Comparison of ENCODE assay signal across 10 cellular contexts in the genomic region with DNA sequence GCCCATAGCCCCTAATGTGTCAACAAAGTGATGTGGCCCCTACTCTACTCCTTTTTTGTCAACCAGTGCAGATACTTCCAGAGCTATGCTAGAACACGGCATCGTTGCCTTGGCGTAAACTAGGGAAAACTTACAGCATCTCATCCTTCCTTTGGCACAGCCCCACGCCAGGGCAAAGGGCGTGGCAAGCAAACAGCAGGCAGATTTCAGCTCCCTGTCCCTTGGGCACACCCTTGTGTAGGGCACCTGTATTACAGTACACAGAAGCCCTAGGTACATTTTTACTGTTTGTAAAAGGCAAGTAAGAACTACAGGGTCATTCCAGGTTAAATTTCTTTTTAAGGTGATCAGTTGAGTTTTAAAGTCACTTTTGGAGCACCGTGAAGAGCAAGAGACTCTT. TPM values are rescaled to one million over a fixed set of nuclear protein-coding genes. Genes with fewer than 3 reads are reported as not detected.
DNase-seq lines count a peak whose midpoint lies in the region; ATAC-seq, FAIRE-seq and TF ChIP-seq lines count a peak whose summit lies in the region.
"Had no signal": no experiment of that assay in that cellular context is flagged by ENCODE, and none has a peak within 500 bp of the region (broad histone marks: within the 10 kb centered on the region; RNA-seq: fewer than 3 reads in every experiment).

No MANE protein-coding gene starts in this region.

- H3K4me1 ChIP-seq in HUES64 (ENCODE audit: insufficient read depth, low read length) (peaks cover 21% of the 10 kb centered on the region), adipocyte (ENCODE audit: control insufficient read depth, insufficient read depth, low read length) (peaks cover 29% of the 10 kb centered on the region), HepG2 (ENCODE audit: insufficient read depth, low read length) (peaks cover 27% of the 10 kb centered on the region)

- H3K9me3 ChIP-seq in HUES64 (ENCODE audit: insufficient read depth, low read depth, low read length), result no peaks in the 10 kb centered on the region
- H3K9me3 ChIP-seq in adipocyte (ENCODE audit: control insufficient read depth, low read length), result no peaks in the 10 kb centered on the region
- no peaks in the 10 kb centered on the region for H3K9me3 ChIP-seq in HepG2 (ENCODE audit: low read length)

- H3K27me3 Mint-ChIP-seq in activated T-helper 2 cell treated with anti-CD3 and anti-CD28 coated beads, Interferon-gamma antibody, Interleukin-2, Interleukin-4, amounts not matched to agents 10 μg/mL and 5 μg/mL and 100 μg/mL, durations not matched to agents 14 hours and 24 hours and 36 hours (ENCODE audit: low read depth), result peaks cover 7% of the 10 kb centered on the region
- H3K27me3 Mint-ChIP-seq in T-helper 2 cell treated with Interferon-gamma antibody and Interleukin-4, amounts not matched to agents 5 μg/mL and 100 μg/mL, for 36 hours (ENCODE audit: low read depth), result peaks cover 2% of the 10 kb centered on the region

- ATAC-seq in HepG2, result peak; percentile 87
- no peak for ATAC-seq in GM18858 (IDR thresholded peaks at IDR 0.05; ENCODE audit: unreplicated experiment)
- ATAC-seq: natural killer cell treated with Interleukin-12 subunit alpha and Interleukin-12 subunit beta and Interleukin-15 and Interleukin-18, amount 100 ng/mL, for 72 hours had no signal

- no peak overlapping the region for H3K4me2 ChIP-seq in HepG2 (ENCODE audit: low read depth, low read length)

- peak; percentile 69 for TF ChIP-seq CTCF in HepG2 (CRISPR knock-in tag; IDR thresholded peaks at IDR 0.05)

- CTCF ChIA-PET in HepG2 (lab: Yijun Ruan, JAX; ENCODE audit: low intra/inter-chr PET ratio, low total read pairs), result interaction anchor here (1.3 to 2.7 kb wide), 3 partner anchors 75 to 86 kb away, joined by 3 to 36 read pairs (median 10); no protein-coding TSS in a partner anchor

- intact Hi-C loops in HepG2 (cut with micrococcal nuclease; ENCODE audit: unreplicated experiment), result loop anchor here (1.0 to 10.0 kb wide), 3 partner anchors 75 to 762 kb away; no protein-coding TSS in a partner anchor
- intact Hi-C loops in activated T-helper 2 cell treated with anti-CD3 and anti-CD28 coated beads, Interferon-gamma antibody, Interleukin-2, Interleukin-4, amounts not matched to agents 10 μg/mL and 5 μg/mL and 100 μg/mL, durations not matched to agents 14 hours and 24 hours and 36 hours (cut with micrococcal nuclease), result no loop called here

- no peaks in the 10 kb centered on the region for H3K79me2 ChIP-seq in HepG2 (ENCODE audit: insufficient read depth, low read length)

- no peak for TF ChIP-seq EP300 in HepG2 (IDR thresholded peaks at IDR 0.05; ENCODE audit: low read depth in 2 of 2, low read length in 2 of 2)
- TF ChIP-seq EP300 in HepG2 (CRISPR knock-in tag; IDR thresholded peaks at IDR 0.05; ENCODE audit: borderline replicate concordance), result no peak

- WGBS in HUES64, result 90% methylated on average over 6 of the region's 6 CpGs
- WGBS in HepG2 (ENCODE audit: low lambda C conversion rate), result 30% methylated on average over 5 of the region's 6 CpGs

- H3K36me3 Mint-ChIP-seq in activated T-helper 2 cell treated with anti-CD3 and anti-CD28 coated beads, Interferon-gamma antibody, Interleukin-2, Interleukin-4, amounts not matched to agents 10 μg/mL and 5 μg/mL and 100 μg/mL, durations not matched to agents 14 hours and 24 hours and 36 hours (ENCODE audit: low read depth), result no peaks in the 10 kb centered on the region
- no peaks in the 10 kb centered on the region for H3K36me3 Mint-ChIP-seq in T-helper 2 cell treated with Interferon-gamma antibody and Interleukin-4, amounts not matched to agents 5 μg/mL and 100 μg/mL, for 36 hours (ENCODE audit: low read depth)
- H3K36me3 Mint-ChIP-seq: natural killer cell treated with Interleukin-12 subunit alpha and Interleukin-12 subunit beta and Interleukin-15 and Interleukin-18, amount 100 ng/mL, for 72 hours had no signal

- no peak overlapping the region for H2AFZ ChIP-seq in HepG2 (ENCODE audit: low read length)

- H3K27ac ChIP-seq in HUES64 (ENCODE audit: low read depth, low read length), result peak overlapping the region; percentile 82
- H3K27ac ChIP-seq in HepG2 (ENCODE audit: extremely low read length, insufficient read depth, low read length), result no peak overlapping the region

- H3K27ac Mint-ChIP-seq in activated T-helper 2 cell treated with anti-CD3 and anti-CD28 coated beads, Interferon-gamma antibody, Interleukin-2, Interleukin-4, amounts not matched to agents 10 μg/mL and 5 μg/mL and 100 μg/mL, durations not matched to agents 14 hours and 24 hours and 36 hours, result no peak overlapping the region
- H3K27ac Mint-ChIP-seq in T-helper 2 cell treated with Interferon-gamma antibody and Interleukin-4, amounts not matched to agents 5 μg/mL and 100 μg/mL, for 36 hours, result no peak overlapping the region
- H3K27ac Mint-ChIP-seq: natural killer cell treated with Interleukin-12 subunit alpha and Interleukin-12 subunit beta and Interleukin-15 and Interleukin-18, amount 100 ng/mL, for 72 hours had no signal

- H3K4me1 Mint-ChIP-seq in activated T-helper 2 cell treated with anti-CD3 and anti-CD28 coated beads, Interferon-gamma antibody, Interleukin-2, Interleukin-4, amounts not matched to agents 10 μg/mL and 5 μg/mL and 100 μg/mL, durations not matched to agents 14 hours and 24 hours and 36 hours (ENCODE audit: low read depth), result no peaks in the 10 kb centered on the region
- H3K4me1 Mint-ChIP-seq in T-helper 2 cell treated with Interferon-gamma antibody and Interleukin-4, amounts not matched to agents 5 μg/mL and 100 μg/mL, for 36 hours (ENCODE audit: low read depth), result no peaks in the 10 kb centered on the region

- H3K36me3 ChIP-seq in HUES64 (ENCODE audit: insufficient read depth, low read length) (no peaks in the 10 kb centered on the region), adipocyte (ENCODE audit: control insufficient read depth, insufficient read depth, low read length, severe bottlenecking) (no peaks in the 10 kb centered on the region), HepG2 (replicated peaks in 1 of 2; ENCODE audit: control insufficient read depth in 1 of 2, insufficient read depth in 2 of 2, low read length in 2 of 2) (no peaks in the 10 kb centered on the region)

- FAIRE-seq in HepG2 (lab: Jason Lieb, UNC), result no peak

- H3K27me3 ChIP-seq in HUES64 (ENCODE audit: insufficient read depth, low read length), result no peaks in the 10 kb centered on the region
- no peaks in the 10 kb centered on the region for H3K27me3 ChIP-seq in adipocyte (replicated peaks; ENCODE audit: control insufficient read depth, insufficient read depth, low read length)
- H3K27me3 ChIP-seq in HepG2 (ENCODE audit: control insufficient read depth in 1 of 2, insufficient read depth in 2 of 2, low read length in 2 of 2), result no peaks in the 10 kb centered on the region

- in situ Hi-C loops in Caki2 (cut with HindIII; ENCODE audit: low pct_unique_long_range_greater_than_20kb, low sequenced_read_pairs), result no loop called here
- in situ Hi-C loops in HepG2 (cut with HindIII; ENCODE audit: extremely low pct_ligation_motif_present, low pct_unique_long_range_greater_than_20kb), result loop anchor here (5.0 kb wide), 1 partner anchor 74 kb away; no protein-coding TSS in a partner anchor

- H3K9ac ChIP-seq in HUES64 (ENCODE audit: low read depth, low read length) (peak overlapping the region; percentile 43; the same call in 1 of the 2 replicates), adipocyte (ENCODE audit: low read length) (peak overlapping the region; percentile 58), HepG2 (ENCODE audit: insufficient read depth, low read depth, low read length) (no peak overlapping the region)

- no peaks in the 10 kb centered on the region for H4K20me1 ChIP-seq in HepG2 (ENCODE audit: insufficient read depth, low read length)

- TF ChIP-seq RAD21 in HepG2 (CRISPR knock-in tag; IDR thresholded peaks at IDR 0.05), result peak; percentile 51

- H3K4me3 Mint-ChIP-seq in activated T-helper 2 cell treated with anti-CD3 and anti-CD28 coated beads, Interferon-gamma antibody, Interleukin-2, Interleukin-4, amounts not matched to agents 10 μg/mL and 5 μg/mL and 100 μg/mL, durations not matched to agents 14 hours and 24 hours and 36 hours (ENCODE audit: low read depth), result no peak overlapping the region
- no peak overlapping the region for H3K4me3 Mint-ChIP-seq in T-helper 2 cell treated with Interferon-gamma antibody and Interleukin-4, amounts not matched to agents 5 μg/mL and 100 μg/mL, for 36 hours
- H3K4me3 Mint-ChIP-seq: natural killer cell treated with Interleukin-12 subunit alpha and Interleukin-12 subunit beta and Interleukin-15 and Interleukin-18, amount 100 ng/mL, for 72 hours had no signal

- no peaks in the 10 kb centered on the region for H3K9me3 Mint-ChIP-seq in activated T-helper 2 cell treated with anti-CD3 and anti-CD28 coated beads, Interferon-gamma antibody, Interleukin-2, Interleukin-4, amounts not matched to agents 10 μg/mL and 5 μg/mL and 100 μg/mL, durations not matched to agents 14 hours and 24 hours and 36 hours
- no peaks in the 10 kb centered on the region for H3K9me3 Mint-ChIP-seq in T-helper 2 cell treated with Interferon-gamma antibody and Interleukin-4, amounts not matched to agents 5 μg/mL and 100 μg/mL, for 36 hours
- H3K9me3 Mint-ChIP-seq: natural killer cell treated with Interleukin-12 subunit alpha and Interleukin-12 subunit beta and Interleukin-15 and Interleukin-18, amount 100 ng/mL, for 72 hours had no signal

- H3K4me3 ChIP-seq in HUES64 (ENCODE audit: low read length) (no peak overlapping the region), adipocyte (ENCODE audit: low read length) (no peak overlapping the region), HepG2 (replicated peaks in 1 of 3; ENCODE audit: insufficient read depth in 1 of 3, low read depth in 2 of 3, low read length in 3 of 3) (no peak overlapping the region)

- BruUV-seq in HepG2 (replicated peaks; lab: Mats Ljungman, UMichigan), result no TSS peak

- no peak for TF ChIP-seq POLR2A in HepG2 (IDR thresholded peaks at IDR 0.05; ENCODE audit: insufficient read depth in 1 of 2, low read depth in 2 of 2, low read length in 2 of 2)

- POLR2A ChIA-PET in HepG2 (lab: Yijun Ruan, JAX), result no interaction called here

- DNase-seq in Caki2 (ENCODE audit: low read depth) (peak; percentile 45), adipocyte (ENCODE audit: low read depth) (no peak), HepG2 (ENCODE audit: low spot score) (peak; percentile 40)
- no peak for DNase-seq in activated T-helper 2 cell treated with anti-CD3 and anti-CD28 coated beads, Interferon-gamma antibody, Interleukin-2, Interleukin-4, amounts not matched to agents 10 μg/mL and 5 μg/mL and 100 μg/mL, durations not matched to agents 14 hours and 24 hours and 36 hours (ENCODE audit: low spot score)
- no peak for DNase-seq in activated CD4-positive, alpha-beta T cell treated with anti-CD3 and anti-CD28 coated beads for 1 hour
- no peak for DNase-seq in T-helper 2 cell treated with Interferon-gamma antibody and Interleukin-4, amounts not matched to agents 5 μg/mL and 100 μg/mL, for 36 hours (ENCODE audit: low spot score)
- DNase-seq: foreskin melanocyte had no signal

RNA-seq across cellular contexts. Expression of gene PRDX6, which starts 29.3 kb away (rescaled TPM):
- 251 and 349 TPM in 2 replicates for total RNA-seq in Caki2 (2014; rRNA removed; shearing (Covaris generic); ENCODE audit: low replicate concordance)
- 380 TPM for polyA plus RNA-seq in HUES64 (2013, experiment 1 of 2)
- polyA plus RNA-seq in HUES64 (2013, experiment 2 of 2), result 365 TPM
- 309 and 409 TPM in 2 replicates for total RNA-seq in HepG2 (2016; rRNA removed; fragmentation: Illumina TruSeq; extraction: Trizol)
- total RNA-seq in HepG2 (2016; cell fraction: cytosol; rRNA removed; fragmentation: Illumina TruSeq; extraction: Trizol; ENCODE audit: low read depth), result 101 and 108 TPM in 2 replicates
- 290 and 420 TPM in 2 replicates for total RNA-seq in HepG2 (2016; cell fraction: insoluble cytoplasmic fraction; rRNA removed; fragmentation: Illumina TruSeq; extraction: Trizol)
- total RNA-seq in HepG2 (2016; cell fraction: membrane; rRNA removed; fragmentation: Illumina TruSeq; extraction: Trizol), result 163 and 164 TPM in 2 replicates
- total RNA-seq in HepG2 (2016; cell fraction: nucleus; rRNA removed; fragmentation: Illumina TruSeq; extraction: Trizol), result 158 and 162 TPM in 2 replicates
- 182 and 224 TPM in 2 replicates for polyA plus RNA-seq in HepG2 (2011; rRNA removed)
- 148 and 182 TPM in 2 replicates for polyA plus RNA-seq in HepG2 (2011; cell fraction: cytosol; rRNA removed)
- 77.5 and 98.5 TPM in 2 replicates for polyA plus RNA-seq in HepG2 (2011; cell fraction: nucleus; rRNA removed)
- polyA plus RNA-seq in HepG2 (2012), result 214 and 298 TPM in 2 replicates
- polyA plus RNA-seq in HepG2 (2016; cell fraction: cytosol; fragmentation: Illumina TruSeq; extraction: Trizol; ENCODE audit: low read depth), result 220 and 232 TPM in 2 replicates
- polyA plus RNA-seq in HepG2 (2016; cell fraction: insoluble cytoplasmic fraction; fragmentation: Illumina TruSeq; extraction: Trizol; ENCODE audit: low read depth), result 592 and 617 TPM in 2 replicates
- polyA plus RNA-seq in HepG2 (2016; cell fraction: membrane; fragmentation: Illumina TruSeq; extraction: Trizol; ENCODE audit: low read depth), result 227 and 237 TPM in 2 replicates
- 302 and 311 TPM in 2 replicates for polyA plus RNA-seq in HepG2 (2016; cell fraction: nucleus; fragmentation: Illumina TruSeq; extraction: Trizol; ENCODE audit: insufficient read depth, low read depth)
- 405 and 1,001 TPM in 2 replicates for polyA minus RNA-seq in HepG2 (2011; rRNA and poly(A)+ RNA removed; ENCODE audit: low replicate concordance)
- polyA minus RNA-seq in HepG2 (2011; cell fraction: cytosol; rRNA and poly(A)+ RNA removed), result 141 and 192 TPM in 2 replicates
- 97.6 and 120 TPM in 2 replicates for polyA minus RNA-seq in HepG2 (2011; cell fraction: nucleus; rRNA and poly(A)+ RNA removed)
- total RNA-seq in activated T-helper 2 cell treated with anti-CD3 and anti-CD28 coated beads, Interferon-gamma antibody, Interleukin-2, Interleukin-4, amounts not matched to agents 10 μg/mL and 5 μg/mL and 100 μg/mL, durations not matched to agents 14 hours and 24 hours and 36 hours, result 148 and 150 TPM in 2 replicates

Comparison
In these comparisons a context has a peak if more than half of its experiments do, and no peak if none do; other contexts are left out.
1. DNase-seq: peak in Caki2 (single experiment) and HepG2 (single experiment); none in adipocyte (single experiment), activated T-helper 2 cell treated with anti-CD3 and anti-CD28 coated beads, Interferon-gamma antibody, Interleukin-2, Interleukin-4, amounts not matched to agents 10 μg/mL and 5 μg/mL and 100 μg/mL, durations not matched to agents 14 hours and 24 hours and 36 hours (single experiment), activated CD4-positive, alpha-beta T cell treated with anti-CD3 and anti-CD28 coated beads for 1 hour (single experiment) and T-helper 2 cell treated with Interferon-gamma antibody and Interleukin-4, amounts not matched to agents 5 μg/mL and 100 μg/mL, for 36 hours (single experiment).